ENCODE assay signal across 1 cellular context in the genomic region with DNA sequence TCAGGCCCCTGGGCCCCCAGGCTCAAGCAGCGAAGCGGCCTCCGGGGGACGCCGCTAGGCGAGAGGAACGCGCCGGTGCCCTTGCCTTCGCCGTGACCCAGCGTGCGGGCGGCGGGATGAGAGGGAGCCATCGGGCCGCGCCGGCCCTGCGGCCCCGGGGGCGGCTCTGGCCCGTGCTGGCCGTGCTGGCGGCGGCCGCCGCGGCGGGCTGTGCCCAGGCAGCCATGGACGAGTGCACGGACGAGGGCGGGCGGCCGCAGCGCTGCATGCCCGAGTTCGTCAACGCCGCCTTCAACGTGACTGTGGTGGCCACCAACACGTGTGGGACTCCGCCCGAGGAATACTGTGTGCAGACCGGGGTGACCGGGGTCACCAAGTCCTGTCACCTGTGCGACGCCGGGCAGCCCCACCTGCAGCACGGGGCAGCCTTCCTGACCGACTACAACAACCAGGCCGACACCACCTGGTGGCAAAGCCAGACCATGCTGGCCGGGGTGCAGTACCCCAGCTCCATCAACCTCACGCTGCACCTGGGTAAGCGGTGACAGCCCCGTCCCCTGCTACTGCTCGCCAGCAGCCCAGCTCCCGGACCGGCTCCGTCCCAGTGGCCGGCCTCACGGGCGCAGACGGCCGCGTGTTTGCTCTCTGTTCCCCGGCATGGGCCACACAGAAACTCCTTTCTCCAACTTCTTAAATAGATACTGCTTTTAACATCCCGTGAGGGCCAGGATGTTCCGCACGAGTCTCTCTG.
TF ChIP-seq lines count a peak whose summit lies in the region.

No MANE protein-coding gene starts in this region.

TF ChIP-seq in A549, 52 proteins besides CTCF, POLR2A, EP300 and RAD21 (continued from another document):
- TF ChIP-seq USF2 (IDR thresholded peaks at IDR 0.05) (0 out of 2 replicates have a peak, but pooled peaks have one; percentile 12), MAFK (IDR thresholded peaks at IDR 0.05; ENCODE audit: partially characterized antibody) (no peak), E2F6 (IDR thresholded peaks at IDR 0.05; ENCODE audit: borderline replicate concordance, low read depth) (no peak), RARB (CRISPR knock-in tag; IDR thresholded peaks at IDR 0.05) (no peak), HOXB5 (CRISPR knock-in tag; IDR thresholded peaks at IDR 0.05) (no peak), SMC3 (IDR thresholded peaks at IDR 0.05) (peak; percentile 75), HEYL (CRISPR knock-in tag; IDR thresholded peaks at IDR 0.05) (no peak), CHD2 (IDR thresholded peaks at IDR 0.05; ENCODE audit: low read length, partially characterized antibody) (peak; percentile 6), TFCP2L1 (CRISPR knock-in tag; IDR thresholded peaks at IDR 0.05) (no peak), ZFP36 (IDR thresholded peaks at IDR 0.05; ENCODE audit: borderline replicate concordance, partially characterized antibody) (no peak), NFE2L2 (conservative IDR thresholded peaks at IDR 0.05; ENCODE audit: low read length) (no peak), HOXB13 (CRISPR knock-in tag; IDR thresholded peaks at IDR 0.05; ENCODE audit: low read depth) (no peak), HOXA7 (CRISPR knock-in tag; IDR thresholded peaks at IDR 0.05) (no peak), GATA3 (IDR thresholded peaks at IDR 0.05; ENCODE audit: borderline replicate concordance) (0 out of 2 replicates have a peak, but pooled peaks have one; percentile 38), HDAC2 (IDR thresholded peaks at IDR 0.05) (no peak), FOSB (CRISPR knock-in tag; IDR thresholded peaks at IDR 0.05) (no peak), JUNB (IDR thresholded peaks at IDR 0.05) (no peak), PBX3 (IDR thresholded peaks at IDR 0.05) (no peak), RNF2 (IDR thresholded peaks at IDR 0.05; ENCODE audit: borderline replicate concordance, low read depth) (no peak)
- TF ChIP-seq, protein P1, sequence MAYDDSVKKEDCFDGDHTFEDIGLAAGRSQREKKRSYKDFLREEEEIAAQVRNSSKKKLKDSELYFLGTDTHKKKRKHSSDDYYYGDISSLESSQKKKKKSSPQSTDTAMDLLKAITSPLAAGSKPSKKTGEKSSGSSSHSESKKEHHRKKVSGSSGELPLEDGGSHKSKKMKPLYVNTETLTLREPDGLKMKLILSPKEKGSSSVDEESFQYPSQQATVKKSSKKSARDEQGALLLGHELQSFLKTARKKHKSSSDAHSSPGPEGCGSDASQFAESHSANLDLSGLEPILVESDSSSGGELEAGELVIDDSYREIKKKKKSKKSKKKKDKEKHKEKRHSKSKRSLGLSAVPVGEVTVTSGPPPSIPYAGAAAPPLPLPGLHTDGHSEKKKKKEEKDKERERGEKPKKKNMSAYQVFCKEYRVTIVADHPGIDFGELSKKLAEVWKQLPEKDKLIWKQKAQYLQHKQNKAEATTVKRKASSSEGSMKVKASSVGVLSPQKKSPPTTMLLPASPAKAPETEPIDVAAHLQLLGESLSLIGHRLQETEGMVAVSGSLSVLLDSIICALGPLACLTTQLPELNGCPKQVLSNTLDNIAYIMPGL (CRISPR knock-in tag; IDR thresholded peaks at IDR 0.05; ENCODE audit: borderline replicate concordance): 0 out of 2 replicates have a peak, but pooled peaks have one; percentile 38
- TF ChIP-seq, protein P2, sequence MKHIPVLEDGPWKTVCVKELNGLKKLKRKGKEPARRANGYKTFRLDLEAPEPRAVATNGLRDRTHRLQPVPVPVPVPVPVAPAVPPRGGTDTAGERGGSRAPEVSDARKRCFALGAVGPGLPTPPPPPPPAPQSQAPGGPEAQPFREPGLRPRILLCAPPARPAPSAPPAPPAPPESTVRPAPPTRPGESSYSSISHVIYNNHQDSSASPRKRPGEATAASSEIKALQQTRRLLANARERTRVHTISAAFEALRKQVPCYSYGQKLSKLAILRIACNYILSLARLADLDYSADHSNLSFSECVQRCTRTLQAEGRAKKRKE (CRISPR knock-in tag; IDR thresholded peaks at IDR 0.05; ENCODE audit: low read depth): no peak
